ENCODE assay signal across 18 cellular contexts in genomic region chr6:44651604-44652003, GRCh38.
"Had no signal": no experiment of that assay in that cellular context is flagged by ENCODE, and none has a peak within 500 bp of the region (broad histone marks: within the 10 kb centered on the region; RNA-seq: fewer than 3 reads in every experiment).

No MANE protein-coding gene starts in this region.

- H3K27ac ChIP-seq: adrenal gland, body of pancreas, gastroesophageal sphincter, psoas muscle, WERI-Rb-1 had no signal

- ATAC-seq: activated CD8-positive, alpha-beta T cell treated with anti-CD3 and anti-CD28 coated beads, Interleukin-2, amount 10 ng/mL, durations not matched to agents 7 days and 5 days; activated T-helper 17 cell treated with anti-CD3 and anti-CD28 coated beads, Interleukin-2, amount 50 U/mL, for 72 hours; body of pancreas; gastroesophageal sphincter; left cardiac atrium; natural killer cell; psoas muscle; sciatic nerve had no signal

- H3K4me1 ChIP-seq: psoas muscle had no signal

- DNase-seq: activated CD4-positive, alpha-beta T cell treated with anti-CD3 and anti-CD28 coated beads for 4 hours; activated CD8-positive, alpha-beta T cell treated with anti-CD3 and anti-CD28 coated beads, Interleukin-2, amount 10 ng/mL, durations not matched to agents 7 days and 5 days; activated naive CD4-positive, alpha-beta T cell treated with anti-CD3 and anti-CD28 coated beads, Interleukin-2, amount 10 ng/mL, durations not matched to agents 7 days and 5 days; adrenal gland; body of pancreas; central memory CD4-positive, alpha-beta T cell; cortex of kidney; effector memory CD4-positive, alpha-beta T cell; left cardiac atrium; natural killer cell; psoas muscle; stimulated activated CD4-positive, alpha-beta T cell treated with anti-CD3 and anti-CD28 coated beads, Interleukin-12 subunit alpha, Interleukin-12 subunit beta, amount 100 ng/mL, for 4 hours; stimulated activated naive CD4-positive, alpha-beta T cell treated with Interleukin-2 at 50 U/mL for 16 hours; WERI-Rb-1 had no signal

- H3K4me3 ChIP-seq: adrenal gland, body of pancreas, gastroesophageal sphincter, lung, psoas muscle had no signal

- H3K9me3 ChIP-seq: adrenal gland, body of pancreas, gastroesophageal sphincter, psoas muscle had no signal

- H3K27me3 ChIP-seq: adrenal gland, body of pancreas had no signal

- H3K36me3 ChIP-seq: adrenal gland, gastroesophageal sphincter, WERI-Rb-1 had no signal
